ENCODE assay signal across 17 cellular contexts in genomic region chr9:131997779-131998178, GRCh38.
DNase-seq lines count a peak whose midpoint lies in the region; ATAC-seq and TF ChIP-seq lines count a peak whose summit lies in the region.
"Had no signal": no experiment of that assay in that cellular context is flagged by ENCODE, and none has a peak within 500 bp of the region (broad histone marks: within the 10 kb centered on the region; RNA-seq: fewer than 3 reads in every experiment).

No MANE protein-coding gene starts in this region.

- no peak for TF ChIP-seq POLR2A in stomach (IDR thresholded peaks at IDR 0.05)

- no peaks in the 10 kb centered on the region for H3K9me3 Mint-ChIP-seq in stimulated activated effector memory CD8-positive, alpha-beta T cell treated with anti-CD3 and anti-CD28 coated beads, Interleukin-12 subunit alpha, Interleukin-12 subunit beta, amount 100 ng/mL, for 72 hours
- no peaks in the 10 kb centered on the region for H3K9me3 Mint-ChIP-seq in Caco-2 (ENCODE audit: unreplicated experiment)
- H3K9me3 Mint-ChIP-seq: activated CD4-positive, alpha-beta T cell treated with anti-CD3 and anti-CD28 coated beads, Interleukin-2, amount 10 ng/mL, durations not matched to agents 24 days and 14 days had no signal

- no TSS peak for BruUV-seq in Caco-2 (replicated peaks; lab: Mats Ljungman, UMichigan)

- H3K4me1 ChIP-seq in SK-N-SH (ENCODE audit: control insufficient read depth in 1 of 2, insufficient read depth in 2 of 2, low read depth in 1 of 2, low read length in 1 of 2) (peaks cover 2 to 57% of the 10 kb centered on the region in 2 experiments; a peak in 3 of 4 replicates), heart right ventricle (peaks cover 0 to 24% (median 18%) of the 10 kb centered on the region in 9 donors), stomach (peaks cover 5 to 23% (median 18%) of the 10 kb centered on the region in 4 donors), Caco-2 (no peaks in the 10 kb centered on the region)

- H3K4me3 ChIP-seq in SK-N-SH (ENCODE audit: low read depth in 2 of 2, low read length in 1 of 2) = no peak overlapping the region; a peak in 1 of 4 replicates
- H3K4me3 ChIP-seq in heart right ventricle = no peak overlapping the region
- no peak overlapping the region for H3K4me3 ChIP-seq in stomach
- no peak overlapping the region for H3K4me3 ChIP-seq in Caco-2 (ENCODE audit: low read depth, low read length)

- H3K36me3 ChIP-seq in SK-N-SH (replicated peaks in 1 of 2; ENCODE audit: control insufficient read depth in 1 of 2, insufficient read depth in 2 of 2, low read length in 1 of 2) (peaks cover 2 to 6% of the 10 kb centered on the region in 2 experiments), heart right ventricle (peaks cover 0 to 19% (median 0%) of the 10 kb centered on the region in 9 donors), stomach (peaks cover 0 to 8% (median 4%) of the 10 kb centered on the region in 4 donors), Caco-2 (ENCODE audit: control insufficient read depth, insufficient read depth, low read length) (no peaks in the 10 kb centered on the region)
- H3K36me3 ChIP-seq: neutrophil had no signal

- 0 out of 2 replicates have a peak, but pooled peaks cover 6% of the 10 kb centered on the region for H3K9me3 ChIP-seq in SK-N-SH
- H3K9me3 ChIP-seq in heart right ventricle = no peaks in the 10 kb centered on the region
- H3K9me3 ChIP-seq in stomach = no peaks in the 10 kb centered on the region
- H3K9me3 ChIP-seq in Caco-2 = no peaks in the 10 kb centered on the region
- H3K9me3 ChIP-seq: neutrophil had no signal

- H3K27ac ChIP-seq in SK-N-SH (ENCODE audit: low read depth in 2 of 2, low read length in 1 of 2) = peak overlapping the region in 1 of 2 experiments; percentile 92; a peak in 2 of 4 replicates
- H3K27ac ChIP-seq in heart right ventricle = no peak overlapping the region
- no peak overlapping the region for H3K27ac ChIP-seq in stomach
- H3K27ac ChIP-seq: KMS-11, neutrophil had no signal

- POLR2A ChIA-PET in SK-N-SH (lab: Yijun Ruan, JAX) (interaction anchor here (0.7 kb wide), 1 partner anchor 129 kb away, joined by 3 read pairs; no protein-coding TSS in a partner anchor), Caco-2 (lab: Charles Lee) (no interaction called here)

- H2AFZ ChIP-seq in SK-N-SH (ENCODE audit: low read depth) = no peak overlapping the region

- no peak overlapping the region for H3K9ac ChIP-seq in SK-N-SH
- H3K9ac ChIP-seq: KMS-11 had no signal

- H3K4me1 Mint-ChIP-seq in stimulated activated effector memory CD8-positive, alpha-beta T cell treated with anti-CD3 and anti-CD28 coated beads, Interleukin-12 subunit alpha, Interleukin-12 subunit beta, amount 100 ng/mL, for 72 hours = peaks cover 39% of the 10 kb centered on the region
- no peaks in the 10 kb centered on the region for H3K4me1 Mint-ChIP-seq in Caco-2 (ENCODE audit: low read depth, unreplicated experiment)

- intact Hi-C loops in heart right ventricle (cut with DNase I) (no loop called here), stomach (cut with DNase I; ENCODE audit: low total_unique reads) (no loop called here), Caco-2 (cut with micrococcal nuclease; ENCODE audit: unreplicated experiment) (no loop called here)

- ATAC-seq in heart right ventricle = peak; percentile 29 to 85 (median 69)
- no peak for ATAC-seq in stimulated activated effector memory CD8-positive, alpha-beta T cell treated with anti-CD3 and anti-CD28 coated beads, Interleukin-12 subunit alpha, Interleukin-12 subunit beta, amount 100 ng/mL, for 72 hours
- ATAC-seq: left colon had no signal

- H3F3A ChIP-seq in SK-N-SH (replicated peaks; ENCODE audit: insufficient read depth) = peaks cover 4% of the 10 kb centered on the region

- no peaks in the 10 kb centered on the region for H4K20me1 ChIP-seq in SK-N-SH (ENCODE audit: insufficient read depth)

- H3K4me3 Mint-ChIP-seq in stimulated activated effector memory CD8-positive, alpha-beta T cell treated with anti-CD3 and anti-CD28 coated beads, Interleukin-12 subunit alpha, Interleukin-12 subunit beta, amount 100 ng/mL, for 72 hours = no peak overlapping the region
- no peak overlapping the region for H3K4me3 Mint-ChIP-seq in Caco-2 (ENCODE audit: unreplicated experiment)
- H3K4me3 Mint-ChIP-seq: activated CD4-positive, alpha-beta T cell treated with anti-CD3 and anti-CD28 coated beads, Interleukin-2, amount 10 ng/mL, durations not matched to agents 24 days and 14 days; endodermal cell had no signal

- CTCF ChIA-PET in SK-N-SH (lab: Yijun Ruan, JAX) (interaction anchor here (1.0 to 7.2 kb wide), 11 partner anchors 17 to 271 kb away, joined by 3 to 29 read pairs (median 3); no protein-coding TSS in a partner anchor), Caco-2 (lab: Charles Lee) (no interaction called here)

- DNase-seq in SK-N-SH (peak; percentile 24), cerebellar cortex (ENCODE audit: low spot score) (peak; percentile 82), heart right ventricle (peak; percentile 20 to 52), stomach (peak; percentile 63), SHP77 treated with DMSO at 0.1 percent for 48 hours (lab: John Stamatoyannopoulos, UW) (no peak), Caco-2 (no peak)
- DNase-seq in stimulated activated effector memory CD8-positive, alpha-beta T cell treated with anti-CD3 and anti-CD28 coated beads, Interleukin-12 subunit alpha, Interleukin-12 subunit beta, amount 100 ng/mL, for 72 hours (ENCODE audit: low spot score in 2 of 2) = no peak
- DNase-seq: activated CD4-positive, alpha-beta T cell treated with anti-CD3 and anti-CD28 coated beads, Interleukin-2, amount 10 ng/mL, durations not matched to agents 24 days and 14 days; activated effector memory CD4-positive, alpha-beta T cell treated with Interleukin-2 at 50 U/mL for 16 hours; endodermal cell; foreskin melanocyte; left colon; NCI-H1092; NCI-H524; stimulated activated CD4-positive, alpha-beta T cell treated with anti-CD3 and anti-CD28 coated beads, Interleukin-15, amount 100 ng/mL, for 24 hours had no signal

- H3K79me2 ChIP-seq in SK-N-SH (ENCODE audit: insufficient read depth) = no peaks in the 10 kb centered on the region; the same call in none of the 2 replicates

- peaks cover 11% of the 10 kb centered on the region for H3K36me3 Mint-ChIP-seq in stimulated activated effector memory CD8-positive, alpha-beta T cell treated with anti-CD3 and anti-CD28 coated beads, Interleukin-12 subunit alpha, Interleukin-12 subunit beta, amount 100 ng/mL, for 72 hours
- H3K36me3 Mint-ChIP-seq in Caco-2 (ENCODE audit: insufficient read depth, unreplicated experiment) = no peaks in the 10 kb centered on the region

- no peak overlapping the region for H3K4me2 ChIP-seq in SK-N-SH
- H3K4me2 ChIP-seq: KMS-11 had no signal

- 67% methylated on average over 7 of the region's 7 CpGs for WGBS in SK-N-SH (ENCODE audit: low lambda C conversion rate)
- 30 to 32% methylated on average over 7 of the region's 7 CpGs for WGBS in heart right ventricle, 2 donors
- WGBS in stomach, 5 donors = 28 to 49% (median 34%) methylated on average over 7 of the region's 7 CpGs

- H3K9me2 ChIP-seq in SK-N-SH = no peaks in the 10 kb centered on the region

- H3K27ac Mint-ChIP-seq in stimulated activated effector memory CD8-positive, alpha-beta T cell treated with anti-CD3 and anti-CD28 coated beads, Interleukin-12 subunit alpha, Interleukin-12 subunit beta, amount 100 ng/mL, for 72 hours = no peak overlapping the region
- H3K27ac Mint-ChIP-seq in Caco-2 (ENCODE audit: unreplicated experiment) = no peak overlapping the region
- H3K27ac Mint-ChIP-seq: activated CD4-positive, alpha-beta T cell treated with anti-CD3 and anti-CD28 coated beads, Interleukin-2, amount 10 ng/mL, durations not matched to agents 24 days and 14 days had no signal

- TF ChIP-seq EP300 in SK-N-SH (IDR thresholded peaks at IDR 0.05; ENCODE audit: borderline replicate concordance in 1 of 2, low read depth in 1 of 2, low read length in 1 of 2) = peak in 1 of 2 experiments; percentile 85; a peak in 1 of 4 replicates
- TF ChIP-seq EP300 in stomach (IDR thresholded peaks at IDR 0.05) = no peak

- no peak for TF ChIP-seq CTCF in SK-N-SH (IDR thresholded peaks at IDR 0.05)
- no peak for TF ChIP-seq CTCF in heart right ventricle (IDR thresholded peaks at IDR 0.05)
- no peak for TF ChIP-seq CTCF in stomach (IDR thresholded peaks at IDR 0.05)
- TF ChIP-seq CTCF in Caco-2 (IDR thresholded peaks at IDR 0.05; ENCODE audit: insufficient read depth in 1 of 2, low read depth in 1 of 2, low read length in 1 of 2, severe bottlenecking in 1 of 2, unreplicated experiment in 1 of 2) = no peak

- peak; percentile 37 for TF ChIP-seq RAD21 in SK-N-SH (IDR thresholded peaks at IDR 0.05; ENCODE audit: low read length)

- no peaks in the 10 kb centered on the region for H3K27me3 ChIP-seq in SK-N-SH (ENCODE audit: insufficient read depth)
- no peaks in the 10 kb centered on the region for H3K27me3 ChIP-seq in heart right ventricle
- H3K27me3 ChIP-seq in stomach = no peaks in the 10 kb centered on the region
- H3K27me3 ChIP-seq in Caco-2 (replicated peaks; ENCODE audit: control insufficient read depth, insufficient read depth, low read length) = no peaks in the 10 kb centered on the region
- H3K27me3 ChIP-seq: neutrophil had no signal

- no peaks in the 10 kb centered on the region for H3K27me3 Mint-ChIP-seq in Caco-2 (ENCODE audit: insufficient read depth, unreplicated experiment)
- H3K27me3 Mint-ChIP-seq: activated CD4-positive, alpha-beta T cell treated with anti-CD3 and anti-CD28 coated beads, Interleukin-2, amount 10 ng/mL, durations not matched to agents 24 days and 14 days had no signal

TF ChIP-seq in SK-N-SH, 30 proteins besides CTCF, POLR2A, EP300 and RAD21 (continues in another document):
- TF ChIP-seq, protein P1, sequence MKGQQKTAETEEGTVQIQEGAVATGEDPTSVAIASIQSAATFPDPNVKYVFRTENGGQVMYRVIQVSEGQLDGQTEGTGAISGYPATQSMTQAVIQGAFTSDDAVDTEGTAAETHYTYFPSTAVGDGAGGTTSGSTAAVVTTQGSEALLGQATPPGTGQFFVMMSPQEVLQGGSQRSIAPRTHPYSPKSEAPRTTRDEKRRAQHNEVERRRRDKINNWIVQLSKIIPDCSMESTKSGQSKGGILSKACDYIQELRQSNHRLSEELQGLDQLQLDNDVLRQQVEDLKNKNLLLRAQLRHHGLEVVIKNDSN (IDR thresholded peaks at IDR 0.05; ENCODE audit: borderline replicate concordance, low read depth) = no peak
- no peak for TF ChIP-seq USF2 (IDR thresholded peaks at IDR 0.05; ENCODE audit: borderline replicate concordance, low read depth, low read length)
- TF ChIP-seq MXI1 (IDR thresholded peaks at IDR 0.05; ENCODE audit: low read depth, low read length) = no peak; the same call in 1 of the 2 replicates
- no peak for TF ChIP-seq POLR2AphosphoS5 (IDR thresholded peaks at IDR 0.05; ENCODE audit: low read depth, low read length)
- no peak for TF ChIP-seq ELF1 (IDR thresholded peaks at IDR 0.05)
- TF ChIP-seq NFIC (IDR thresholded peaks at IDR 0.05; ENCODE audit: borderline replicate concordance) = peak; percentile 28; the same call in 1 of the 2 replicates

Comparison
In these comparisons a context has a peak if more than half of its experiments do, and no peak if none do; other contexts are left out.
1. DNase-seq: peak in SK-N-SH (single experiment), cerebellar cortex (single experiment), heart right ventricle (2 of 2) and stomach (single experiment); none in SHP77 treated with DMSO at 0.1 percent for 48 hours (single experiment), stimulated activated effector memory CD8-positive, alpha-beta T cell treated with anti-CD3 and anti-CD28 coated beads, Interleukin-12 subunit alpha, Interleukin-12 subunit beta, amount 100 ng/mL, for 72 hours (0 of 2) and Caco-2 (0 of 2).